ENCODE assay signal across 9 cellular contexts in the genomic region with DNA sequence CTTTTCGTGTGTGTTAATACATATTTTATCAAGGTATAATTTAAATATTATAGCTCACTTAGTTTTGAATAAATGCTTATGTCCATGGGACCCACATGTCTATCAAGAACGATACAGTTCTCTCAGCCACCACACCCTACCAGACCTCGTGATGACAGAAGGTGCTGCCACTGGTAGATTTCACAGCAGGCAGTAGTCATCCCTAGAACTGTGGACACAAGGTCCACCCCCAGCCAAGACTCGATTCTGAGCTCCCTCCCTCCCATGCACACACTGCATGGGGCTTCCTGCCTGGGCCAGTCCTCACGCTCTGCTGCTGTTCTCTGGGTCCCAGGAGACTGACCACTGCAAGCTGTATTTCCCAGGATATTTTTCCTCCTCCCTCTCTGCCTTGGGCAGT. TPM values are rescaled to one million over a fixed set of nuclear protein-coding genes. Genes with fewer than 3 reads are reported as not detected.
DNase-seq lines count a peak whose midpoint lies in the region; ATAC-seq and TF ChIP-seq lines count a peak whose summit lies in the region.
"Had no signal": no experiment of that assay in that cellular context is flagged by ENCODE, and none has a peak within 500 bp of the region (broad histone marks: within the 10 kb centered on the region; RNA-seq: fewer than 3 reads in every experiment).

No MANE protein-coding gene starts in this region.

- H3K4me1 ChIP-seq in endodermal cell (ENCODE audit: control insufficient read depth, insufficient read depth, low read length), result peaks cover 3% of the 10 kb centered on the region

- peak; percentile 41 to 44 for DNase-seq in SHP77 (lab: John Stamatoyannopoulos, UW)
- no peak for DNase-seq in SHP77 treated with DMSO at 0.1 percent for 48 hours (lab: John Stamatoyannopoulos, UW)
- peak; percentile 51 for DNase-seq in endodermal cell
- DNase-seq in stimulated activated naive CD8-positive, alpha-beta T cell treated with anti-CD3 and anti-CD28 coated beads, Interleukin-15, amount 100 ng/mL, for 72 hours, result no peak
- no peak for DNase-seq in NCI-H446 treated with DMSO at 0.1 percent for 48 hours (lab: John Stamatoyannopoulos, UW)
- DNase-seq in cerebellum (ENCODE audit: low spot score), result no peak
- no peak for DNase-seq in NCI-H526 treated with DMSO at 0.1 percent for 48 hours (lab: John Stamatoyannopoulos, UW)

- no peaks in the 10 kb centered on the region for H3K36me3 Mint-ChIP-seq in endodermal cell (ENCODE audit: low read depth)

- peaks cover 26% of the 10 kb centered on the region for H3K4me1 Mint-ChIP-seq in endodermal cell
- H3K4me1 Mint-ChIP-seq in stimulated activated naive CD8-positive, alpha-beta T cell treated with anti-CD3 and anti-CD28 coated beads, Interleukin-15, amount 100 ng/mL, for 72 hours, result peaks cover 79% of the 10 kb centered on the region

- no peak overlapping the region for H3K9ac ChIP-seq in endodermal cell (ENCODE audit: extremely low read depth, low read length, poor library complexity, severe bottlenecking)

- no peak overlapping the region for H3K4me3 ChIP-seq in endodermal cell (ENCODE audit: low read length)
- H3K4me3 ChIP-seq: A549 had no signal

- ATAC-seq in HG03103 (IDR thresholded peaks at IDR 0.05; ENCODE audit: low read depth, unreplicated experiment), result peak; percentile 59
- ATAC-seq in stimulated activated naive CD8-positive, alpha-beta T cell treated with anti-CD3 and anti-CD28 coated beads, Interleukin-15, amount 100 ng/mL, for 72 hours, result peak; percentile 79

- H3K27me3 ChIP-seq in endodermal cell (ENCODE audit: control insufficient read depth, insufficient read depth, low read length, poor library complexity, severe bottlenecking), result no peaks in the 10 kb centered on the region

- no peaks in the 10 kb centered on the region for H3K27me3 Mint-ChIP-seq in endodermal cell (ENCODE audit: insufficient read depth)
- no peaks in the 10 kb centered on the region for H3K27me3 Mint-ChIP-seq in stimulated activated naive CD8-positive, alpha-beta T cell treated with anti-CD3 and anti-CD28 coated beads, Interleukin-15, amount 100 ng/mL, for 72 hours

- H3K27ac ChIP-seq in endodermal cell (ENCODE audit: low read depth, low read length), result no peak overlapping the region

- no peak for TF ChIP-seq CTCF in endodermal cell (conservative IDR thresholded peaks at IDR 0.05)

- no peaks in the 10 kb centered on the region for H3K36me3 ChIP-seq in endodermal cell (ENCODE audit: control insufficient read depth, insufficient read depth, low read length)

- no peaks in the 10 kb centered on the region for H3K9me3 Mint-ChIP-seq in endodermal cell
- H3K9me3 Mint-ChIP-seq in stimulated activated naive CD8-positive, alpha-beta T cell treated with anti-CD3 and anti-CD28 coated beads, Interleukin-15, amount 100 ng/mL, for 72 hours, result no peaks in the 10 kb centered on the region

- 57 to 75% methylated on average over 3 to 4 of the region's 5 CpGs for WGBS in endodermal cell (ENCODE audit: insufficient coverage in 1 of 2, insufficient read length in 1 of 2), 2 experiments

- H3K27ac Mint-ChIP-seq in endodermal cell, result no peak overlapping the region
- H3K27ac Mint-ChIP-seq in stimulated activated naive CD8-positive, alpha-beta T cell treated with anti-CD3 and anti-CD28 coated beads, Interleukin-15, amount 100 ng/mL, for 72 hours, result peak overlapping the region in 1 of 2 donors; percentile 34

- no peaks in the 10 kb centered on the region for H3K9me3 ChIP-seq in endodermal cell (ENCODE audit: control insufficient read depth, low read length)
- H3K9me3 ChIP-seq: A549 had no signal

- H3K4me3 Mint-ChIP-seq in endodermal cell, result no peak overlapping the region
- H3K4me3 Mint-ChIP-seq in stimulated activated naive CD8-positive, alpha-beta T cell treated with anti-CD3 and anti-CD28 coated beads, Interleukin-15, amount 100 ng/mL, for 72 hours, result no peak overlapping the region

RNA-seq across cellular contexts. Expression of gene CREB1, which starts 26.5 kb away (rescaled TPM):
- total RNA-seq in endodermal cell, result 100 to 1,000 TPM in 1 of 2 donors, 10 to 100 TPM in 1; 87.1 to 105 TPM
- 81.8 TPM for polyA plus RNA-seq in endodermal cell (2013, experiment 1 of 2)
- polyA plus RNA-seq in endodermal cell (2013, experiment 2 of 2), result 73.3 TPM
- total RNA-seq in cerebellum, result 99.1 TPM

Comparison
In these comparisons a context has a peak if more than half of its experiments do, and no peak if none do; other contexts are left out.
1. DNase-seq: peak in SHP77 (2 of 2) and endodermal cell (single experiment); none in SHP77 treated with DMSO at 0.1 percent for 48 hours (single experiment), stimulated activated naive CD8-positive, alpha-beta T cell treated with anti-CD3 and anti-CD28 coated beads, Interleukin-15, amount 100 ng/mL, for 72 hours (0 of 2), NCI-H446 treated with DMSO at 0.1 percent for 48 hours (single experiment), cerebellum (single experiment) and NCI-H526 treated with DMSO at 0.1 percent for 48 hours (single experiment).